8 cellular contexts compared by ENCODE assay signal in genomic region chr1:212566522-212567479, GRCh38. TPM values are rescaled to one million over a fixed set of nuclear protein-coding genes. Genes with fewer than 3 reads are reported as not detected.
DNase-seq lines count a peak whose midpoint lies in the region; ATAC-seq lines count a peak whose summit lies in the region.

No MANE protein-coding gene starts in this region.

- no peaks in the 10 kb centered on the region for H3K79me2 ChIP-seq in ACC112 (ENCODE audit: control insufficient read depth, insufficient read depth, low read length, unreplicated experiment)

- H3K27ac ChIP-seq in ACC112 (ENCODE audit: low read depth, low read length), result peak overlapping the region; percentile 62; the same call in 1 of the 2 replicates

- peak overlapping the region; percentile 77 for H3K4me3 ChIP-seq in ACC112 (ENCODE audit: low read depth, low read length)
- peak overlapping the region; percentile 75 for H3K4me3 ChIP-seq in mononuclear cell (ENCODE audit: low read length)

- peaks cover 6% of the 10 kb centered on the region for H3K4me1 ChIP-seq in ACC112 (ENCODE audit: control insufficient read depth, insufficient read depth, low read length, unreplicated experiment)
- H3K4me1 ChIP-seq in mononuclear cell (ENCODE audit: insufficient read depth, low read length), result peaks cover 19% of the 10 kb centered on the region

- no peaks in the 10 kb centered on the region for H3K36me3 ChIP-seq in ACC112 (ENCODE audit: insufficient read depth, low read length)

- no peaks in the 10 kb centered on the region for H3K27me3 ChIP-seq in ACC112 (ENCODE audit: insufficient read depth, low read length)
- H3K27me3 ChIP-seq in mononuclear cell (ENCODE audit: insufficient read depth, low read length), result no peaks in the 10 kb centered on the region

- ATAC-seq in GM18519 (IDR thresholded peaks at IDR 0.05; ENCODE audit: low FRiP score, unreplicated experiment) (peak; percentile 98), HG02981 (IDR thresholded peaks at IDR 0.05; ENCODE audit: unreplicated experiment) (peak; percentile 98)

- H3K9me3 ChIP-seq in mononuclear cell (ENCODE audit: low read depth, low read length), result no peaks in the 10 kb centered on the region

- peak overlapping the region; percentile 74 for H2AFZ ChIP-seq in ACC112 (ENCODE audit: low read length, unreplicated experiment)

- DNase-seq in NCI-H2107 treated with DMSO at 0.1 percent for 48 hours (lab: John Stamatoyannopoulos, UW; ENCODE audit: unreplicated experiment) (peak; percentile 85), dermis blood vessel endothelial cell (peak; percentile 83)
- peak; percentile 45 for DNase-seq in activated CD4-positive, CD25-positive, alpha-beta regulatory T cell treated with anti-CD3 and anti-CD28 coated beads, Interleukin-2, amount 50 U/mL, for 72 hours
- DNase-seq in stimulated activated CD8-positive, alpha-beta memory T cell treated with anti-CD3 and anti-CD28 coated beads, Interleukin-7, amount 100 ng/mL, for 1 hour (ENCODE audit: low read depth in 2 of 2), result peak; percentile 15 to 25

RNA-seq across cellular contexts. Expression of gene ATF3, which starts 41.8 kb away (rescaled TPM):
- 1.4 and 6.0 TPM in 2 replicates for total RNA-seq in dermis blood vessel endothelial cell
- total RNA-seq in mononuclear cell, result 53.6 TPM

Comparison
In these comparisons a context has a peak if more than half of its experiments do, and no peak if none do; other contexts are left out.
1. Peak in every context shown above with its lines: DNase-seq, ATAC-seq, H3K4me3 ChIP-seq and H3K27ac ChIP-seq.
2. DNase-seq: peak in every context shown above with its lines; median percentile 85 in NCI-H2107 treated with DMSO at 0.1 percent for 48 hours; 83 in dermis blood vessel endothelial cell; 45 in activated CD4-positive, CD25-positive, alpha-beta regulatory T cell treated with anti-CD3 and anti-CD28 coated beads, Interleukin-2, amount 50 U/mL, for 72 hours; 20 in stimulated activated CD8-positive, alpha-beta memory T cell treated with anti-CD3 and anti-CD28 coated beads, Interleukin-7, amount 100 ng/mL, for 1 hour.